In genomic region chr14:20626274-20626673, GRCh38 we compare ENCODE assay signal across 12 cellular contexts. TPM values are rescaled to one million over a fixed set of nuclear protein-coding genes. Genes with fewer than 3 reads are reported as not detected.
DNase-seq lines count a peak whose midpoint lies in the region; ATAC-seq lines count a peak whose summit lies in the region.
"Had no signal": no experiment of that assay in that cellular context is flagged by ENCODE, and none has a peak within 500 bp of the region (broad histone marks: within the 10 kb centered on the region; RNA-seq: fewer than 3 reads in every experiment).

No MANE protein-coding gene starts in this region.

- intact Hi-C loops in activated naive CD4-positive, alpha-beta T cell treated with anti-CD3 and anti-CD28 coated beads for 36 hours (cut with micrococcal nuclease): no loop called here

- ATAC-seq in stimulated activated naive CD8-positive, alpha-beta T cell treated with anti-CD3 and anti-CD28 coated beads, Interleukin-15, amount 100 ng/mL, for 72 hours: peak; percentile 2
- ATAC-seq in GM18868 (IDR thresholded peaks at IDR 0.05; ENCODE audit: unreplicated experiment): no peak

- H3K9me3 Mint-ChIP-seq in activated naive CD4-positive, alpha-beta T cell treated with anti-CD3 and anti-CD28 coated beads for 36 hours: peaks cover 3% of the 10 kb centered on the region
- no peaks in the 10 kb centered on the region for H3K9me3 Mint-ChIP-seq in activated naive CD8-positive, alpha-beta T cell (ENCODE audit: low read depth)
- H3K9me3 Mint-ChIP-seq in stimulated activated naive CD8-positive, alpha-beta T cell treated with anti-CD3 and anti-CD28 coated beads, Interleukin-15, amount 100 ng/mL, for 72 hours: peaks cover 0 to 7% of the 10 kb centered on the region in 2 donors
- H3K9me3 Mint-ChIP-seq: natural killer cell treated with Interleukin-12 subunit alpha and Interleukin-12 subunit beta and Interleukin-15 and Interleukin-18, amount 100 ng/mL, for 72 hours had no signal

- peaks cover 31% of the 10 kb centered on the region for H3K27me3 Mint-ChIP-seq in activated naive CD4-positive, alpha-beta T cell treated with anti-CD3 and anti-CD28 coated beads for 36 hours (ENCODE audit: low read depth)
- H3K27me3 Mint-ChIP-seq in activated naive CD8-positive, alpha-beta T cell: no peaks in the 10 kb centered on the region
- H3K27me3 Mint-ChIP-seq in stimulated activated naive CD8-positive, alpha-beta T cell treated with anti-CD3 and anti-CD28 coated beads, Interleukin-15, amount 100 ng/mL, for 72 hours: peaks cover 48% of the 10 kb centered on the region

- H3K4me1 Mint-ChIP-seq in activated naive CD4-positive, alpha-beta T cell treated with anti-CD3 and anti-CD28 coated beads for 36 hours (ENCODE audit: low read depth): peaks cover 74% of the 10 kb centered on the region
- H3K4me1 Mint-ChIP-seq in activated naive CD8-positive, alpha-beta T cell (ENCODE audit: low read depth): peaks cover 78% of the 10 kb centered on the region
- peaks cover 85% of the 10 kb centered on the region for H3K4me1 Mint-ChIP-seq in stimulated activated naive CD8-positive, alpha-beta T cell treated with anti-CD3 and anti-CD28 coated beads, Interleukin-15, amount 100 ng/mL, for 72 hours

- H3K4me3 ChIP-seq in iPS-18c (ENCODE audit: insufficient read depth, low read depth, low read length): peak overlapping the region; percentile 69

- CTCF ChIA-PET in activated naive CD4-positive, alpha-beta T cell treated with anti-CD3 and anti-CD28 coated beads for 36 hours (lab: Charles Lee): no interaction called here

- peak overlapping the region; percentile 76 for H3K4me3 Mint-ChIP-seq in activated naive CD4-positive, alpha-beta T cell treated with anti-CD3 and anti-CD28 coated beads for 36 hours
- peak overlapping the region; percentile 87 for H3K4me3 Mint-ChIP-seq in activated naive CD8-positive, alpha-beta T cell
- peak overlapping the region; percentile 72 to 92 for H3K4me3 Mint-ChIP-seq in stimulated activated naive CD8-positive, alpha-beta T cell treated with anti-CD3 and anti-CD28 coated beads, Interleukin-15, amount 100 ng/mL, for 72 hours

- H3K9me3 ChIP-seq in iPS-18c (ENCODE audit: control insufficient read depth, insufficient read depth, low read length): no peaks in the 10 kb centered on the region

- peaks cover 2% of the 10 kb centered on the region for H3K36me3 Mint-ChIP-seq in activated naive CD4-positive, alpha-beta T cell treated with anti-CD3 and anti-CD28 coated beads for 36 hours (ENCODE audit: low read depth)
- no peaks in the 10 kb centered on the region for H3K36me3 Mint-ChIP-seq in activated naive CD8-positive, alpha-beta T cell
- H3K36me3 Mint-ChIP-seq: natural killer cell treated with Interleukin-12 subunit alpha and Interleukin-12 subunit beta and Interleukin-15 and Interleukin-18, amount 100 ng/mL, for 72 hours had no signal

- no peak overlapping the region for H3K27ac Mint-ChIP-seq in activated naive CD4-positive, alpha-beta T cell treated with anti-CD3 and anti-CD28 coated beads for 36 hours
- H3K27ac Mint-ChIP-seq in activated naive CD8-positive, alpha-beta T cell: no peak overlapping the region
- no peak overlapping the region for H3K27ac Mint-ChIP-seq in stimulated activated naive CD8-positive, alpha-beta T cell treated with anti-CD3 and anti-CD28 coated beads, Interleukin-15, amount 100 ng/mL, for 72 hours

- peak; percentile 27 for DNase-seq in activated naive CD4-positive, alpha-beta T cell treated with anti-CD3 and anti-CD28 coated beads for 36 hours
- DNase-seq in activated naive CD4-positive, alpha-beta T cell (lab: John Stamatoyannopoulos, UW): no peak
- no peak for DNase-seq in stimulated activated naive CD8-positive, alpha-beta T cell treated with anti-CD3 and anti-CD28 coated beads, Interleukin-15, amount 100 ng/mL, for 72 hours
- DNase-seq in T1000 (lab: John Stamatoyannopoulos, UW): no peak
- no peak for DNase-seq in mesenteric fat pad (ENCODE audit: low spot score)
- DNase-seq: stimulated activated CD4-positive, alpha-beta T cell treated with anti-CD3 and anti-CD28 coated beads, Interleukin-4, amount 100 ng/mL, for 1 hour; T-helper 9 cell had no signal

RNA-seq across cellular contexts. Expression of gene OR6S1, which starts 15.2 kb away (rescaled TPM):
- not detected for total RNA-seq in activated naive CD4-positive, alpha-beta T cell treated with anti-CD3 and anti-CD28 coated beads for 36 hours
- not detected for total RNA-seq in mesenteric fat pad
- total RNA-seq: dermis microvascular lymphatic vessel endothelial cell; natural killer cell treated with Interleukin-12 subunit alpha and Interleukin-12 subunit beta and Interleukin-15 and Interleukin-18, amount 100 ng/mL, for 72 hours had no signal

RNA-seq across cellular contexts. Expression of gene RNASE12, which starts 35.1 kb away (rescaled TPM):
- total RNA-seq in activated naive CD4-positive, alpha-beta T cell treated with anti-CD3 and anti-CD28 coated beads for 36 hours: not detected
- total RNA-seq in mesenteric fat pad: not detected
- total RNA-seq: dermis microvascular lymphatic vessel endothelial cell; natural killer cell treated with Interleukin-12 subunit alpha and Interleukin-12 subunit beta and Interleukin-15 and Interleukin-18, amount 100 ng/mL, for 72 hours had no signal

RNA-seq across cellular contexts. Expression of gene RNASE11, which starts 38.5 kb away (rescaled TPM):
- total RNA-seq in activated naive CD4-positive, alpha-beta T cell treated with anti-CD3 and anti-CD28 coated beads for 36 hours: not detected
- not detected for total RNA-seq in mesenteric fat pad
- total RNA-seq: dermis microvascular lymphatic vessel endothelial cell; natural killer cell treated with Interleukin-12 subunit alpha and Interleukin-12 subunit beta and Interleukin-15 and Interleukin-18, amount 100 ng/mL, for 72 hours had no signal

RNA-seq across cellular contexts. Expression of gene RNASE4, which starts 58.1 kb away (rescaled TPM):
- under 1 TPM in 1 of 2 experiments, not detected in 1; 0.19 TPM for total RNA-seq in activated naive CD4-positive, alpha-beta T cell treated with anti-CD3 and anti-CD28 coated beads for 36 hours
- 67.0 TPM for total RNA-seq in mesenteric fat pad
